Comparison of ENCODE assay signal across 1 cellular context in the genomic region with DNA sequence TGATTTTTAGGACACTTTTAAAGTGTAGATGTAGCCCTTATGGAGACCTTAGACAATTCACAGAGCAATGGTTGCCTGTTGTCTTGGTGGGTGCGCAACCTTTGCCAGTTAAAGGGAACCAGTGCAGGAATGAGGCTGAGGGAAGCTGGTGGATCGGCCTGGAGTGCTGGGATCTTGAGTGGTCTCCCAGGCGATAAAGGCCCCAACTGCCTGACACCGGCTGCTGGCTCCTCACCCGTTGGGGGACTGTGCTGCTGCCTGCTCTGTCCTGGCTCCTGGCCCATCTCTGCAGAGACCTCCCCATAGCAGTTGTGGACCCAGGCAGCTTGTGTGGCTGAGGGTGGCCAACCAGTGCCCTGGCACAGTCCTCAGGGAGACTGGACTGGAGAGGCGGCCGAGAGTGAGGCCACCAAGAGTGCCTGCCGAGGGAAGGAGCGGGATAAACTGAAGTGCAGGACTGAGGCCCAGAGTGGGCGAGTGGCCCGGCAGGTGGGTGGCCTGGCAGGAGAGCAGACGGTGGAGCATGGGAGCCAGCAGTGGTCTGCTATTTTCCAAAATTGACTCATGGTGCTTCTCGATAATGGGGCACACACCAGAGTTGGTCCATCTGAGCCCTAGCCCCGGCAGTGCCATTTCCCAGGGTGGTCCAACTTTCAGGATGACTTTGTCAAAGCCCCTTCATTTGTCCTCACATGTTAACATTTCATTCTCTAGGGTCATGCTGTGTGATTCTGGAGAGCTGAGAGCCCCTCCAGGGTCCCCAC.
TF ChIP-seq lines count a peak whose summit lies in the region.

No MANE protein-coding gene starts in this region.

TF ChIP-seq in HCT116, 20 proteins besides CTCF, POLR2A, EP300 and RAD21 (continued from another document):
- TF ChIP-seq, protein P1, sequence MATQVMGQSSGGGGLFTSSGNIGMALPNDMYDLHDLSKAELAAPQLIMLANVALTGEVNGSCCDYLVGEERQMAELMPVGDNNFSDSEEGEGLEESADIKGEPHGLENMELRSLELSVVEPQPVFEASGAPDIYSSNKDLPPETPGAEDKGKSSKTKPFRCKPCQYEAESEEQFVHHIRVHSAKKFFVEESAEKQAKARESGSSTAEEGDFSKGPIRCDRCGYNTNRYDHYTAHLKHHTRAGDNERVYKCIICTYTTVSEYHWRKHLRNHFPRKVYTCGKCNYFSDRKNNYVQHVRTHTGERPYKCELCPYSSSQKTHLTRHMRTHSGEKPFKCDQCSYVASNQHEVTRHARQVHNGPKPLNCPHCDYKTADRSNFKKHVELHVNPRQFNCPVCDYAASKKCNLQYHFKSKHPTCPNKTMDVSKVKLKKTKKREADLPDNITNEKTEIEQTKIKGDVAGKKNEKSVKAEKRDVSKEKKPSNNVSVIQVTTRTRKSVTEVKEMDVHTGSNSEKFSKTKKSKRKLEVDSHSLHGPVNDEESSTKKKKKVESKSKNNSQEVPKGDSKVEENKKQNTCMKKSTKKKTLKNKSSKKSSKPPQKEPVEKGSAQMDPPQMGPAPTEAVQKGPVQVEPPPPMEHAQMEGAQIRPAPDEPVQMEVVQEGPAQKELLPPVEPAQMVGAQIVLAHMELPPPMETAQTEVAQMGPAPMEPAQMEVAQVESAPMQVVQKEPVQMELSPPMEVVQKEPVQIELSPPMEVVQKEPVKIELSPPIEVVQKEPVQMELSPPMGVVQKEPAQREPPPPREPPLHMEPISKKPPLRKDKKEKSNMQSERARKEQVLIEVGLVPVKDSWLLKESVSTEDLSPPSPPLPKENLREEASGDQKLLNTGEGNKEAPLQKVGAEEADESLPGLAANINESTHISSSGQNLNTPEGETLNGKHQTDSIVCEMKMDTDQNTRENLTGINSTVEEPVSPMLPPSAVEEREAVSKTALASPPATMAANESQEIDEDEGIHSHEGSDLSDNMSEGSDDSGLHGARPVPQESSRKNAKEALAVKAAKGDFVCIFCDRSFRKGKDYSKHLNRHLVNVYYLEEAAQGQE (IDR thresholded peaks at IDR 0.05; ENCODE audit: low read depth): no peak
- TF ChIP-seq SIN3A (IDR thresholded peaks at IDR 0.05; ENCODE audit: low read depth) (no peak), ELF1 (IDR thresholded peaks at IDR 0.05; ENCODE audit: borderline replicate concordance, low read depth) (no peak), EZH2phosphoT487 (IDR thresholded peaks at IDR 0.05; ENCODE audit: borderline replicate concordance) (no peak), JUND (IDR thresholded peaks at IDR 0.05) (no peak), SRF (IDR thresholded peaks at IDR 0.05; ENCODE audit: low read depth) (no peak), ZFX (IDR thresholded peaks at IDR 0.05) (no peak), CBX3 (IDR thresholded peaks at IDR 0.05; ENCODE audit: low read depth) (no peak), FOSL1 (IDR thresholded peaks at IDR 0.05; ENCODE audit: low read depth) (no peak), POLR2AphosphoS5 (IDR thresholded peaks at IDR 0.05; ENCODE audit: low read depth, low read length) (no peak)
- TF ChIP-seq, protein P2, sequence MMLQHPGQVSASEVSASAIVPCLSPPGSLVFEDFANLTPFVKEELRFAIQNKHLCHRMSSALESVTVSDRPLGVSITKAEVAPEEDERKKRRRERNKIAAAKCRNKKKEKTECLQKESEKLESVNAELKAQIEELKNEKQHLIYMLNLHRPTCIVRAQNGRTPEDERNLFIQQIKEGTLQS (IDR thresholded peaks at IDR 0.05): no peak
- TF ChIP-seq, protein P3, sequence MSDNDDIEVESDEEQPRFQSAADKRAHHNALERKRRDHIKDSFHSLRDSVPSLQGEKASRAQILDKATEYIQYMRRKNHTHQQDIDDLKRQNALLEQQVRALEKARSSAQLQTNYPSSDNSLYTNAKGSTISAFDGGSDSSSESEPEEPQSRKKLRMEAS (IDR thresholded peaks at IDR 0.05): no peak
TF ChIP-seq in HCT116: peak in this region for 0.
